ENCODE assay signal across 8 cellular contexts in genomic region chr14:22929848-22930364, GRCh38. TPM values are rescaled to one million over a fixed set of nuclear protein-coding genes. Genes with fewer than 3 reads are reported as not detected.
A peak's percentile ranks its signal among the peaks of the same experiment; 100 is the strongest.
DNase-seq lines count a peak whose midpoint lies in the region; ATAC-seq and TF ChIP-seq lines count a peak whose summit lies in the region.

No MANE protein-coding gene starts in this region.

- no peaks in the 10 kb centered on the region for H3K9me3 ChIP-seq in GM23248 (ENCODE audit: low read depth)
- H3K9me3 ChIP-seq in OCI-LY1 (ENCODE audit: low read length), result no peaks in the 10 kb centered on the region

- DNase-seq in GM23248 (no peak), germinal center (ENCODE audit: low spot score) (peak; percentile 16), cortex of kidney (lab: John Stamatoyannopoulos, UW) (no peak), SW480 (ENCODE audit: low spot score) (no peak), OCI-M1 (lab: John Stamatoyannopoulos, UW) (no peak)

- peaks cover 21% of the 10 kb centered on the region for H3K4me1 ChIP-seq in GM23248 (ENCODE audit: insufficient read depth)
- H3K4me1 ChIP-seq in OCI-LY1 (ENCODE audit: insufficient read depth, low read length, severe bottlenecking), result peaks cover 36% of the 10 kb centered on the region

- H3K27ac ChIP-seq in GM23248 (peak overlapping the region; percentile 88), OCI-LY1 (ENCODE audit: low read depth, low read length, poor library complexity, severe bottlenecking) (peak overlapping the region; percentile 66), skin epidermis (peak overlapping the region in 19 of 21 experiments; percentile 34 to 93 (median 75))

- H3K9ac ChIP-seq in GM23248 (peak overlapping the region; percentile 71), OCI-LY1 (ENCODE audit: low read length) (peak overlapping the region; percentile 66)

- H2AFZ ChIP-seq in GM23248 (peak overlapping the region; percentile 94), OCI-LY1 (ENCODE audit: low read length) (peak overlapping the region; percentile 68; the same call in 1 of the 2 replicates)

- H3F3A ChIP-seq in GM23248 (ENCODE audit: insufficient read depth) (peaks cover 14% of the 10 kb centered on the region), OCI-LY1 (ENCODE audit: insufficient read depth, low read length) (no peaks in the 10 kb centered on the region)

- H4K20me1 ChIP-seq in GM23248 (ENCODE audit: insufficient read depth), result no peaks in the 10 kb centered on the region
- no peaks in the 10 kb centered on the region for H4K20me1 ChIP-seq in OCI-LY1 (ENCODE audit: insufficient read depth, low read length)

- H3K4me3 ChIP-seq in GM23248 (peak overlapping the region; percentile 78), OCI-LY1 (ENCODE audit: low read depth, low read length, poor library complexity, severe bottlenecking) (peak overlapping the region; percentile 97), skin epidermis (peak overlapping the region; percentile 24 to 94 (median 84))

- no peak for TF ChIP-seq CTCF in OCI-LY1 (IDR thresholded peaks at IDR 0.05; ENCODE audit: low read length)

- ATAC-seq in HG02610 (IDR thresholded peaks at IDR 0.05; ENCODE audit: unreplicated experiment), result no peak

- peaks cover 35% of the 10 kb centered on the region for H3K79me2 ChIP-seq in GM23248 (ENCODE audit: insufficient read depth)
- H3K79me2 ChIP-seq in OCI-LY1 (ENCODE audit: insufficient read depth, low read length), result peaks cover 12% of the 10 kb centered on the region

- H3K4me2 ChIP-seq in GM23248 (ENCODE audit: unreplicated experiment), result peak overlapping the region; percentile 93
- H3K4me2 ChIP-seq in OCI-LY1 (ENCODE audit: low read length), result peak overlapping the region; percentile 91

- H3K27me3 ChIP-seq in GM23248 (replicated peaks; ENCODE audit: insufficient read depth) (no peaks in the 10 kb centered on the region), OCI-LY1 (ENCODE audit: insufficient read depth, low read length) (no peaks in the 10 kb centered on the region)

- H3K36me3 ChIP-seq in GM23248 (ENCODE audit: low read depth) (peaks cover 7% of the 10 kb centered on the region; the same call in 1 of the 2 replicates), OCI-LY1 (ENCODE audit: insufficient read depth, low read length) (peaks cover 23% of the 10 kb centered on the region)

- 1% methylated on average over 6 of the region's 6 CpGs for WGBS in GM23248 (ENCODE audit: low coverage in 1 of 2, low lambda C conversion rate in 2 of 2, missing lambda C conversion rate in 2 of 2), 2 experiments

- in situ Hi-C loops in GM23248 (cut with MboI), result no loop called here

- H3K9me2 ChIP-seq in GM23248 (ENCODE audit: insufficient read depth), result no peaks in the 10 kb centered on the region
- no peaks in the 10 kb centered on the region for H3K9me2 ChIP-seq in OCI-LY1 (ENCODE audit: low read depth, low read length)

RNA-seq across cellular contexts. Expression of gene PRMT5, which starts 0.7 kb away (rescaled TPM):
- 42.2 and 61.0 TPM in 2 replicates for total RNA-seq in GM23248 (2014; rRNA removed; shearing (Covaris generic))
- 80.1 and 84.1 TPM in 2 replicates for polyA plus RNA-seq in GM23248 (2016; fragmentation: Nextera tagmentation; extraction: Ambion mirVana)

RNA-seq across cellular contexts. Expression of gene RBM23, which starts 11.0 kb away (rescaled TPM):
- 42.6 and 57.2 TPM in 2 replicates for total RNA-seq in GM23248 (2014; rRNA removed; shearing (Covaris generic))
- 33.8 and 36.5 TPM in 2 replicates for polyA plus RNA-seq in GM23248 (2016; fragmentation: Nextera tagmentation; extraction: Ambion mirVana)

RNA-seq across cellular contexts. Expression of gene HAUS4, which starts 27.0 kb away (rescaled TPM):
- total RNA-seq in GM23248 (2014; rRNA removed; shearing (Covaris generic)), result 29.0 and 35.0 TPM in 2 replicates
- 14.1 and 14.5 TPM in 2 replicates for polyA plus RNA-seq in GM23248 (2016; fragmentation: Nextera tagmentation; extraction: Ambion mirVana)

RNA-seq across cellular contexts. Expression of gene REM2, which starts 46.9 kb away (rescaled TPM):
- 0.22 TPM in 1 of 2 replicates, not detected in the other for total RNA-seq in GM23248 (2014; rRNA removed; shearing (Covaris generic))
- 0.29 TPM in 1 of 2 replicates, not detected in the other for polyA plus RNA-seq in GM23248 (2016; fragmentation: Nextera tagmentation; extraction: Ambion mirVana)

RNA-seq across cellular contexts. Expression of gene AJUBA, which starts 52.4 kb away (rescaled TPM):
- total RNA-seq in GM23248 (2014; rRNA removed; shearing (Covaris generic)), result 62.7 and 70.7 TPM in 2 replicates
- polyA plus RNA-seq in GM23248 (2016; fragmentation: Nextera tagmentation; extraction: Ambion mirVana), result 17.8 and 19.3 TPM in 2 replicates
